ENCODE assay signal across 8 cellular contexts in the genomic region with DNA sequence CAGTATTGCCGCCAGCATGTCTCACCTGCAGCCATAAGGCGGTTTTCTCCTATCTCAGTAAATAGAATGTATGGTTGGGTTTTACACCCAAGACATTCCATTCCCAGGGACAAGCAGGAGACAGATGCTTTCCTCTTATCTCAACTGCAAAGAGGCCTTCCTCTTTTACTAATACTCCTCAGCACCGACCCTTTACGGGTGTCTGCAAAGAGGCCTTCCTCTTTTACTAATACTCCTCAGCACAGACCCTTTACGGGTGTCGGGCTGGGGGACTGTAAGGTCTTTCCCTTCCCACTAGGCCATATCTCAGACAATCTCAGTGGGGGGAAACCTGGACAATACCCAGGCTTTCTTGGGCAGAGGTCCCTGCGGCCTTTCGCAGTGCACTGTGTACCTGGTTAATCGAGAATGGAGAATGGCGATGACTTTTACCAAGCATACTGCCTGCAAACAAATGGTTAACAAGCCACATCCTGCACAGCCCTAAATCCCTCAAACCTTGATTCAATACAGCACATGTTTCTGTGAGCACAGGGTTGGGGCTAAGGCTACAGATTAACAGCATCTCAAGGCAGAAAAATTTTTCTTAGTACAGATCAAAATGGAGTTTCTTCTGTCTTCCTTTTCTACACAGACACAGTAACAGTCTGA. TPM values are rescaled to one million over a fixed set of nuclear protein-coding genes. Genes with fewer than 3 reads are reported as not detected.
DNase-seq lines count a peak whose midpoint lies in the region; ATAC-seq and TF ChIP-seq lines count a peak whose summit lies in the region.
"Not testable (repeated sequence)": the region's sequence is repeated elsewhere in the genome, so short reads cannot be mapped to it uniquely, and the experiment has no call there.

No MANE protein-coding gene starts in this region.

- not testable (repeated sequence) for H3K9me3 ChIP-seq in CD8-positive, alpha-beta T cell (ENCODE audit: low read length); KOPT-K1 (ENCODE audit: insufficient read depth, low read length, poor library complexity, severe bottlenecking); endodermal cell (ENCODE audit: control insufficient read depth, low read length); neuron (ENCODE audit: low read length); thoracic aorta

- not testable (repeated sequence) for H2AFZ ChIP-seq in neuron (ENCODE audit: low read depth, low read length)

- ATAC-seq in CD8-positive, alpha-beta T cell; thoracic aorta (ENCODE audit: insufficient number of reproducible peaks, low FRiP score, low read depth): not testable (repeated sequence)

- DNase-seq in CD8-positive, alpha-beta T cell, result peak in 2 of 7 experiments; percentile 43 to 50
- peak; percentile 28 for DNase-seq in SKM-1 treated with dmso at 0.1 percent for 144 hours (lab: John Stamatoyannopoulos, UW; ENCODE audit: unreplicated experiment)
- peak; percentile 42 for DNase-seq in endodermal cell
- peak; percentile 43 for DNase-seq in islet precursor cell
- not testable (repeated sequence) for DNase-seq in thoracic aorta (ENCODE audit: low spot score)

- CTCF ChIA-PET in CD8-positive, alpha-beta T cell (lab: Charles Lee), result interaction anchor here (1.3 to 2.6 kb wide), 2 partner anchors 29 to 139 kb away, joined by 4 to 17 read pairs; a partner anchor contains a TSS

- H3K27ac Mint-ChIP-seq in CD8-positive, alpha-beta T cell, result peak overlapping the region; percentile 90
- peak overlapping the region; percentile 87 for H3K27ac Mint-ChIP-seq in activated naive CD4-positive, alpha-beta T cell treated with anti-CD3 and anti-CD28 coated beads, Interleukin-2, amount 50 U/mL, for 24 hours
- H3K27ac Mint-ChIP-seq in endodermal cell, result peak overlapping the region; percentile 87

- POLR2A ChIA-PET in CD8-positive, alpha-beta T cell (lab: Charles Lee), result interaction anchor here (3.8 kb wide), 1 partner anchor 30 kb away, joined by 103 read pairs; a partner anchor contains a TSS

- H3K9ac ChIP-seq in endodermal cell (ENCODE audit: extremely low read depth, low read length, poor library complexity, severe bottlenecking), result peak overlapping the region; percentile 87

- intact Hi-C loops in CD8-positive, alpha-beta T cell (cut with DNase I, micrococcal nuclease), result loop anchor here (5.0 to 10.0 kb wide), 5 partner anchors 317 to 1272 kb away; a partner anchor contains a TSS

- WGBS in endodermal cell (ENCODE audit: insufficient coverage in 1 of 2, insufficient read length in 1 of 2), 2 experiments, result 78 to 81% methylated on average over 6 to 10 of the region's 10 CpGs

- H3K4me1 Mint-ChIP-seq in CD8-positive, alpha-beta T cell (ENCODE audit: low read depth), result peaks cover 66% of the 10 kb centered on the region
- H3K4me1 Mint-ChIP-seq in activated naive CD4-positive, alpha-beta T cell treated with anti-CD3 and anti-CD28 coated beads, Interleukin-2, amount 50 U/mL, for 24 hours, result peaks cover 65% of the 10 kb centered on the region
- H3K4me1 Mint-ChIP-seq in endodermal cell, result peaks cover 30% of the 10 kb centered on the region

- peaks cover 28% of the 10 kb centered on the region for H3K36me3 ChIP-seq in CD8-positive, alpha-beta T cell (ENCODE audit: insufficient read depth, low read length)
- peaks cover 57% of the 10 kb centered on the region for H3K36me3 ChIP-seq in KOPT-K1 (ENCODE audit: insufficient read depth, low read length)
- peaks cover 38% of the 10 kb centered on the region for H3K36me3 ChIP-seq in endodermal cell (ENCODE audit: control insufficient read depth, insufficient read depth, low read length)
- peaks cover 31% of the 10 kb centered on the region for H3K36me3 ChIP-seq in neuron (ENCODE audit: insufficient read depth, low read length)
- peaks cover 30% of the 10 kb centered on the region for H3K36me3 ChIP-seq in thoracic aorta

- H3K4me3 ChIP-seq in CD8-positive, alpha-beta T cell (ENCODE audit: low read depth, low read length), result peak overlapping the region; percentile 99
- H3K4me3 ChIP-seq in endodermal cell (ENCODE audit: low read length) (peak overlapping the region; percentile 95), neuron (ENCODE audit: low read length) (peak overlapping the region; percentile 74), thoracic aorta (peak overlapping the region; percentile 89)

- H3K27me3 Mint-ChIP-seq in CD8-positive, alpha-beta T cell (ENCODE audit: low read depth); activated naive CD4-positive, alpha-beta T cell treated with anti-CD3 and anti-CD28 coated beads, Interleukin-2, amount 50 U/mL, for 24 hours; endodermal cell (ENCODE audit: insufficient read depth): not testable (repeated sequence)

- not testable (repeated sequence) for H3K9me3 Mint-ChIP-seq in CD8-positive, alpha-beta T cell; activated naive CD4-positive, alpha-beta T cell treated with anti-CD3 and anti-CD28 coated beads, Interleukin-2, amount 50 U/mL, for 24 hours; endodermal cell

- not testable (repeated sequence) for TF ChIP-seq CTCF in CD8-positive, alpha-beta T cell (IDR thresholded peaks at IDR 0.05); endodermal cell (conservative IDR thresholded peaks at IDR 0.05); thoracic aorta (IDR thresholded peaks at IDR 0.05)

- H3K4me1 ChIP-seq in CD8-positive, alpha-beta T cell (ENCODE audit: insufficient read depth, low read length), result peaks cover 43% of the 10 kb centered on the region
- not testable (repeated sequence) for H3K4me1 ChIP-seq in endodermal cell (ENCODE audit: control insufficient read depth, insufficient read depth, low read length)
- H3K4me1 ChIP-seq in neuron (ENCODE audit: insufficient read depth, low read length) (peaks cover 12% of the 10 kb centered on the region), thoracic aorta (ENCODE audit: control insufficient read depth in 1 of 2, low read depth in 2 of 2) (peaks cover 18 to 60% of the 10 kb centered on the region in 2 donors)

- H3K27me3 ChIP-seq in CD8-positive, alpha-beta T cell (ENCODE audit: insufficient read depth, low read length); endodermal cell (ENCODE audit: control insufficient read depth, insufficient read depth, low read length, poor library complexity, severe bottlenecking); neuron (ENCODE audit: insufficient read depth, low read length); thoracic aorta (replicated peaks; ENCODE audit: insufficient read depth): not testable (repeated sequence)

- H3K36me3 Mint-ChIP-seq in CD8-positive, alpha-beta T cell, result peaks cover 63% of the 10 kb centered on the region
- not testable (repeated sequence) for H3K36me3 Mint-ChIP-seq in activated naive CD4-positive, alpha-beta T cell treated with anti-CD3 and anti-CD28 coated beads, Interleukin-2, amount 50 U/mL, for 24 hours
- peaks cover 26% of the 10 kb centered on the region for H3K36me3 Mint-ChIP-seq in endodermal cell (ENCODE audit: low read depth)

- peak overlapping the region; percentile 93 for H3K4me3 Mint-ChIP-seq in CD8-positive, alpha-beta T cell
- peak overlapping the region; percentile 89 for H3K4me3 Mint-ChIP-seq in activated naive CD4-positive, alpha-beta T cell treated with anti-CD3 and anti-CD28 coated beads, Interleukin-2, amount 50 U/mL, for 24 hours
- peak overlapping the region; percentile 85 for H3K4me3 Mint-ChIP-seq in endodermal cell

- H3K27ac ChIP-seq in CD8-positive, alpha-beta T cell (ENCODE audit: low read depth, low read length), result peak overlapping the region; percentile 88
- H3K27ac ChIP-seq in KOPT-K1 (ENCODE audit: low read depth, low read length, poor library complexity, severe bottlenecking), result peak overlapping the region; percentile 86
- not testable (repeated sequence) for H3K27ac ChIP-seq in endodermal cell (ENCODE audit: low read depth, low read length); thoracic aorta

RNA-seq across cellular contexts. Expression of a gene that starts 1.2 kb away (rescaled TPM):
- total RNA-seq in CD8-positive, alpha-beta T cell, result 10 to 100 TPM; 49.4 to 49.9 TPM
- 10 to 100 TPM; 40.1 to 43.7 TPM for total RNA-seq in endodermal cell
- 26.1 TPM for polyA plus RNA-seq in endodermal cell (2013, experiment 1 of 2)
- 20.7 TPM for polyA plus RNA-seq in endodermal cell (2013, experiment 2 of 2)
- 10 to 100 TPM; 34.8 to 37.6 TPM for total RNA-seq in thoracic aorta

RNA-seq across cellular contexts. Expression of a gene that starts 2.7 kb away (rescaled TPM):
- total RNA-seq in CD8-positive, alpha-beta T cell, result 10 to 100 TPM; 32.2 to 32.7 TPM
- total RNA-seq in endodermal cell (10 to 100 TPM; 16.2 to 18.8 TPM), thoracic aorta (10 to 100 TPM; 27.8 to 49.7 TPM)
- polyA plus RNA-seq in endodermal cell (2013, experiment 1 of 2), result 21.5 TPM
- polyA plus RNA-seq in endodermal cell (2013, experiment 2 of 2), result 22.1 TPM

RNA-seq across cellular contexts. Expression of a gene that starts 29.6 kb away (rescaled TPM):
- total RNA-seq in CD8-positive, alpha-beta T cell, result 10 to 100 TPM; 45.4 to 45.6 TPM
- 10 to 100 TPM; 41.9 to 55.5 TPM for total RNA-seq in endodermal cell
- polyA plus RNA-seq in endodermal cell (2013, experiment 1 of 2), result 51.1 TPM
- 48.7 TPM for polyA plus RNA-seq in endodermal cell (2013, experiment 2 of 2)
- 10 to 100 TPM; 30.5 to 31.0 TPM for total RNA-seq in thoracic aorta
